20 cellular contexts compared by ENCODE assay signal in genomic region chr6:48542191-48542590, GRCh38.
DNase-seq lines count a peak whose midpoint lies in the region; ATAC-seq, FAIRE-seq and TF ChIP-seq lines count a peak whose summit lies in the region.
"Had no signal": no experiment of that assay in that cellular context is flagged by ENCODE, and none has a peak within 500 bp of the region (broad histone marks: within the 10 kb centered on the region; RNA-seq: fewer than 3 reads in every experiment).

No MANE protein-coding gene starts in this region.

- peaks cover 4% of the 10 kb centered on the region for H3K9me3 Mint-ChIP-seq in activated naive CD8-positive, alpha-beta T cell treated with anti-CD3 and anti-CD28 coated beads, Interleukin-2, amount 50 U/mL, for 24 hours

- no peak overlapping the region for H3K27ac Mint-ChIP-seq in activated naive CD8-positive, alpha-beta T cell treated with anti-CD3 and anti-CD28 coated beads, Interleukin-2, amount 50 U/mL, for 24 hours
- H3K27ac Mint-ChIP-seq: CD8-positive, alpha-beta memory T cell had no signal

- no peaks in the 10 kb centered on the region for H3K27me3 Mint-ChIP-seq in activated naive CD8-positive, alpha-beta T cell treated with anti-CD3 and anti-CD28 coated beads, Interleukin-2, amount 50 U/mL, for 24 hours
- H3K27me3 Mint-ChIP-seq: CD8-positive, alpha-beta memory T cell had no signal

- peak overlapping the region; percentile 30; the same call in 2 of the 3 replicates for H3K4me2 ChIP-seq in A549
- H3K4me2 ChIP-seq: BLaER1 treated with 17β-estradiol and CSF1 and Interleukin-3, amounts not matched to agents 10 nM and 100 nM; SK-N-SH had no signal

- no peak overlapping the region for H3K4me3 ChIP-seq in A549
- no peak overlapping the region for H3K4me3 ChIP-seq in fibroblast of villous mesenchyme (ENCODE audit: low read depth, low read length)
- H3K4me3 ChIP-seq: BLaER1 treated with 17β-estradiol and CSF1 and Interleukin-3, amounts not matched to agents 10 nM and 100 nM; K562 had no signal

- no peak for TF ChIP-seq RAD21 in A549 (conservative IDR thresholded peaks at IDR 0.05 in 1 of 2, IDR thresholded peaks at IDR 0.05 in 1 of 2)

- POLR2A ChIA-PET in A549 (lab: Yijun Ruan, JAX), result no interaction called here

- no peak overlapping the region for H3K4me3 Mint-ChIP-seq in activated naive CD8-positive, alpha-beta T cell treated with anti-CD3 and anti-CD28 coated beads, Interleukin-2, amount 50 U/mL, for 24 hours
- H3K4me3 Mint-ChIP-seq: CD8-positive, alpha-beta memory T cell had no signal

- H3K27ac ChIP-seq in A549, result no peak overlapping the region
- H3K27ac ChIP-seq: BLaER1 treated with 17β-estradiol and CSF1 and Interleukin-3, amounts not matched to agents 10 nM and 100 nM; HL-60 had no signal

- TF ChIP-seq CTCF in A549 (IDR thresholded peaks at IDR 0.05), result no peak
- no peak for TF ChIP-seq CTCF in fibroblast of villous mesenchyme (IDR thresholded peaks at IDR 0.05; ENCODE audit: insufficient read depth, low read depth, low read length)

- H3K4me1 Mint-ChIP-seq in activated naive CD8-positive, alpha-beta T cell treated with anti-CD3 and anti-CD28 coated beads, Interleukin-2, amount 50 U/mL, for 24 hours, result no peaks in the 10 kb centered on the region
- H3K4me1 Mint-ChIP-seq: CD8-positive, alpha-beta memory T cell had no signal

- no peak for TF ChIP-seq EP300 in A549 (IDR thresholded peaks at IDR 0.05)

- DNase-seq in A549 (ENCODE audit: low read depth in 1 of 2, low spot score in 1 of 2) (no peak), NCI-H226 (peak; percentile 33), amniotic epithelial cell (ENCODE audit: low read depth) (peak; percentile 91), fibroblast of villous mesenchyme (ENCODE audit: low read depth) (peak; percentile 85), NCI-H1105 treated with DMSO at 0.1 percent for 48 hours (lab: John Stamatoyannopoulos, UW) (no peak), iPS-NIHi7 (ENCODE audit: extremely low spot score) (no peak)
- no peak for DNase-seq in activated naive CD8-positive, alpha-beta T cell treated with anti-CD3 and anti-CD28 coated beads, Interleukin-2, amount 50 U/mL, for 24 hours
- DNase-seq: CD8-positive, alpha-beta memory T cell; H7; NCI-H146; NCI-H2081; NCI-H510A; NCI-H774; SK-N-SH had no signal

- no peak for FAIRE-seq in A549 (lab: Jason Lieb, UNC)
- FAIRE-seq: GM19239, K562 had no signal

- TF ChIP-seq POLR2A in A549 (IDR thresholded peaks at IDR 0.05; ENCODE audit: low read length), result no peak

- peaks cover 11% of the 10 kb centered on the region; the same call in 2 of the 3 replicates for H3K4me1 ChIP-seq in A549
- H3K4me1 ChIP-seq: BLaER1 treated with 17β-estradiol and CSF1 and Interleukin-3, amounts not matched to agents 10 nM and 100 nM had no signal

- WGBS in A549 (ENCODE audit: missing lambda C conversion rate), result 88% methylated on average over 2 of the region's 2 CpGs

- no peak for ATAC-seq in A549
- ATAC-seq in activated naive CD8-positive, alpha-beta T cell treated with anti-CD3 and anti-CD28 coated beads, Interleukin-2, amount 50 U/mL, for 24 hours, result no peak
- no peak for ATAC-seq in HG03045 (IDR thresholded peaks at IDR 0.05; ENCODE audit: unreplicated experiment)
- ATAC-seq: K562, Right ventricle myocardium inferior had no signal

- H3K9me3 ChIP-seq in A549, result no peaks in the 10 kb centered on the region
- H3K9me3 ChIP-seq: SK-N-SH had no signal

- CTCF ChIA-PET in A549 (lab: Yijun Ruan, JAX), result no interaction called here

- no peaks in the 10 kb centered on the region for H3K36me3 Mint-ChIP-seq in activated naive CD8-positive, alpha-beta T cell treated with anti-CD3 and anti-CD28 coated beads, Interleukin-2, amount 50 U/mL, for 24 hours (ENCODE audit: low read depth)
- H3K36me3 Mint-ChIP-seq: CD8-positive, alpha-beta memory T cell had no signal

TF ChIP-seq in A549, 52 proteins besides CTCF, POLR2A, EP300 and RAD21:
- peak in 1 of 2 experiments; percentile 63; a peak in 2 of 4 replicates for TF ChIP-seq CEBPB (IDR thresholded peaks at IDR 0.05)
- TF ChIP-seq EHF (CRISPR knock-in tag; IDR thresholded peaks at IDR 0.05), result no peak

Comparison
In these comparisons a context has a peak if more than half of its experiments do, and no peak if none do; other contexts are left out.
1. DNase-seq: peak in NCI-H226 (single experiment), amniotic epithelial cell (single experiment) and fibroblast of villous mesenchyme (single experiment); none in A549 (0 of 2), NCI-H1105 treated with DMSO at 0.1 percent for 48 hours (single experiment), activated naive CD8-positive, alpha-beta T cell treated with anti-CD3 and anti-CD28 coated beads, Interleukin-2, amount 50 U/mL, for 24 hours (single experiment) and iPS-NIHi7 (single experiment).